In the genomic region with DNA sequence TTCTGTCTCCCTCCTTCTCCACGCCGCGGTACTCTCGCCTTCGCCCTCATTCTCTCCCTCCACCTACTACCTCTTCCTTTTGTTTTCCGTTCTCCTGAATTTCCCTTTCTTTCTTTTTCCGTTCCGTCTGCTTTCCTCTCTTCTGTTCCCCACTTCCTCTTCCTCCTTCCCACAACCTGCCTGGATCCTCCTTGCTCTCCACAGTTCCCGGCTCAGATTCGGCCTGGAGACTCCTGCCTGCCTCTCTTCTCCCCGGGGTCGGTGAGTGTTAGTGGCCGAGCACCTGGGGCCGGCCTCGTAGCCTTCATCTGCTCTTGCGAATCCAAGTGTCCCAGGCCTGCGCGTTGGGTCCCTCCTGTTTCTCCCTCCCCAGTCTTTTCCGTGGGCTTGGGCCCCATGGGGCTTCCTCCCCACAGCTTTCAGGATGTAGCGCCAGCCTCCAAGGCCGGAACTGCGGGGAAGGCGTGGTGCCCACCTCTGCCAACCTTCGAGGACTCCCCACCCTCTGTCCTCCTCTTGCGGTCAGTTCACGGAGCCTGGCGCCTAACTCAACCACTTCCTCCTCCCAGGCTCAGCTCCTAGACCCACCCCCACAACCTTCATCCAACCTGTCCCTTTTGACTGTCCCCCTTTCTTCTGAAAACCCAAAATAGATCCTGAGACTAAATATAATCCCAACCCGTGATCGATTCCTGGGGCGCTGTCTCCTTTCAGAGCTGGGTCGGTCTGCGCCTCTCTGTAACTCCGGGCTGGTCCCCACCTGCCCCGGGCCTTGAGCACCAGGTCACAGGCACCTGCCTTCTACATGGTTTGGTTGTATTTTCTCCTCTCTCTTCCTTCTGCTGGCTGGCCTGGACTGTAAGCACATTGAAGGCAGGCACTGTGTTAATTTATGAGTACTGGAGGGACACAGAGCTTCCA, we compare ENCODE assay signal across 9 cellular contexts. TPM values are rescaled to one million over a fixed set of nuclear protein-coding genes. Genes with fewer than 3 reads are reported as not detected.
DNase-seq lines count a peak whose midpoint lies in the region; ATAC-seq and TF ChIP-seq lines count a peak whose summit lies in the region.
"Had no signal": no experiment of that assay in that cellular context is flagged by ENCODE, and none has a peak within 500 bp of the region (broad histone marks: within the 10 kb centered on the region; RNA-seq: fewer than 3 reads in every experiment).

No MANE protein-coding gene starts in this region.

- POLR2A ChIA-PET in activated B cell treated with CpG ODN at 0.5 μM for 24 hours (lab: Charles Lee): interaction anchor here (0.6 kb wide), 1 partner anchor 101 kb away, joined by 4 read pairs; no protein-coding TSS in a partner anchor

- H3K4me1 Mint-ChIP-seq in activated B cell treated with CpG ODN at 0.5 μM for 24 hours (peaks cover 69% of the 10 kb centered on the region), glutamatergic neuron (ENCODE audit: low read depth, unreplicated experiment) (peaks cover 27% of the 10 kb centered on the region), HFFc6 (ENCODE audit: low read depth) (peaks cover 28% of the 10 kb centered on the region)

- in situ Hi-C loops in GM13976 (cut with MboI; ENCODE audit: low sequenced_read_pairs, unreplicated experiment): loop anchor here (25.0 kb wide), 1 partner anchor 538 kb away; no protein-coding TSS in a partner anchor

- no peak overlapping the region for H3K4me3 Mint-ChIP-seq in activated B cell treated with CpG ODN at 0.5 μM for 24 hours
- peak overlapping the region; percentile 86 for H3K4me3 Mint-ChIP-seq in glutamatergic neuron (ENCODE audit: unreplicated experiment)
- no peak overlapping the region; the same call in 1 of the 2 replicates for H3K4me3 Mint-ChIP-seq in HFFc6

- H3K36me3 Mint-ChIP-seq in activated B cell treated with CpG ODN at 0.5 μM for 24 hours (ENCODE audit: low read depth): no peaks in the 10 kb centered on the region
- peaks cover 13% of the 10 kb centered on the region for H3K36me3 Mint-ChIP-seq in glutamatergic neuron (ENCODE audit: unreplicated experiment)
- peaks cover 9% of the 10 kb centered on the region for H3K36me3 Mint-ChIP-seq in HFFc6 (ENCODE audit: low read depth)

- intact Hi-C loops in activated B cell treated with CpG ODN at 0.5 μM for 24 hours (cut with micrococcal nuclease): loop anchor here (5.0 to 10.0 kb wide), 4 partner anchors 418 to 1225 kb away; partner anchors contain the start of genes CDYL, FARS2 and LYRM4

- ATAC-seq in activated B cell treated with CpG ODN at 0.5 μM for 24 hours (ENCODE audit: low read depth): no peak

- H3K4me3 ChIP-seq in skeletal muscle cell (ENCODE audit: low read depth, low read length): peak overlapping the region; percentile 32
- H3K4me3 ChIP-seq: lung had no signal

- H3K27me3 Mint-ChIP-seq in activated B cell treated with CpG ODN at 0.5 μM for 24 hours (peaks cover 74% of the 10 kb centered on the region), glutamatergic neuron (ENCODE audit: unreplicated experiment) (peaks cover 41% of the 10 kb centered on the region), HFFc6 (ENCODE audit: insufficient read depth) (peaks cover 42% of the 10 kb centered on the region)

- CTCF ChIA-PET in activated B cell treated with CpG ODN at 0.5 μM for 24 hours (lab: Charles Lee): interaction anchor here (1.0 kb wide), 1 partner anchor 529 kb away, joined by 3 read pairs; no protein-coding TSS in a partner anchor

- peaks cover 11% of the 10 kb centered on the region for H3K9me3 Mint-ChIP-seq in activated B cell treated with CpG ODN at 0.5 μM for 24 hours
- peaks cover 51% of the 10 kb centered on the region for H3K9me3 Mint-ChIP-seq in glutamatergic neuron (ENCODE audit: unreplicated experiment)
- H3K9me3 Mint-ChIP-seq in HFFc6: peaks cover 14% of the 10 kb centered on the region

- peak; percentile 28 for DNase-seq in GM13976 (ENCODE audit: low spot score)
- DNase-seq in activated B cell treated with CpG ODN at 0.5 μM for 24 hours: no peak
- peak; percentile 54 for DNase-seq in glutamatergic neuron
- DNase-seq in skeletal muscle cell (ENCODE audit: low read depth): no peak
- DNase-seq in GM20000 (ENCODE audit: low spot score): no peak
- no peak for DNase-seq in HFFc6
- DNase-seq in SK-N-DZ (ENCODE audit: low spot score): no peak
- DNase-seq: NCI-H510A treated with DMSO at 0.1 percent for 48 hours had no signal

- TF ChIP-seq CTCF in GM13976 (IDR thresholded peaks at IDR 0.05; ENCODE audit: borderline replicate concordance, control extremely low read depth, extremely low read depth, insufficient read depth, missing control alignments) (no peak), activated B cell treated with CpG ODN at 0.5 μM for 24 hours (IDR thresholded peaks at IDR 0.05) (no peak), glutamatergic neuron (IDR thresholded peaks at IDR 0.05; ENCODE audit: partially characterized antibody, unreplicated experiment) (no peak), GM20000 (IDR thresholded peaks at IDR 0.05; ENCODE audit: extremely low read depth, missing control alignments) (no peak), HFFc6 (IDR thresholded peaks at IDR 0.05) (no peak)

- H3K27ac Mint-ChIP-seq in activated B cell treated with CpG ODN at 0.5 μM for 24 hours (peak overlapping the region; percentile 32), glutamatergic neuron (ENCODE audit: unreplicated experiment) (peak overlapping the region; percentile 89), HFFc6 (no peak overlapping the region)

RNA-seq across cellular contexts. Expression of gene NRN1, which starts 6.8 kb away (rescaled TPM):
- total RNA-seq in activated B cell treated with CpG ODN at 0.5 μM for 24 hours (0.12 TPM in 1 of 2 replicates, not detected in the other), glutamatergic neuron (ENCODE audit: unreplicated experiment) (48.5 TPM)
- total RNA-seq in HFFc6 (2021; fragmentation: NEBNext Ultra II Directional; extraction: Animal tissue kit (Norgen Biotek cat#: 25700)): not detected
- 6.8 and 7.9 TPM in 2 replicates for polyA plus RNA-seq in SK-N-DZ (2014; cell fraction: cytosol; rRNA removed)
- 6.4 and 7.1 TPM in 2 replicates for polyA plus RNA-seq in SK-N-DZ (2014; cell fraction: nucleus; rRNA removed)

Comparison
In these comparisons a context has a peak if more than half of its experiments do, and no peak if none do; other contexts are left out.
1. DNase-seq: peak in GM13976 (single experiment) and glutamatergic neuron (single experiment); none in activated B cell treated with CpG ODN at 0.5 μM for 24 hours (single experiment), skeletal muscle cell (single experiment), GM20000 (single experiment), HFFc6 (single experiment) and SK-N-DZ (single experiment).
2. RNA of gene NRN1, which starts 6.8 kb away (total RNA-seq): 48.5 TPM in glutamatergic neuron (single experiment); not detected in HFFc6 and 0.12 TPM in activated B cell treated with CpG ODN at 0.5 μM for 24 hours; every median in the first group is over 10 times any median in the second.